ENCODE assay signal across 8 cellular contexts in the genomic region with DNA sequence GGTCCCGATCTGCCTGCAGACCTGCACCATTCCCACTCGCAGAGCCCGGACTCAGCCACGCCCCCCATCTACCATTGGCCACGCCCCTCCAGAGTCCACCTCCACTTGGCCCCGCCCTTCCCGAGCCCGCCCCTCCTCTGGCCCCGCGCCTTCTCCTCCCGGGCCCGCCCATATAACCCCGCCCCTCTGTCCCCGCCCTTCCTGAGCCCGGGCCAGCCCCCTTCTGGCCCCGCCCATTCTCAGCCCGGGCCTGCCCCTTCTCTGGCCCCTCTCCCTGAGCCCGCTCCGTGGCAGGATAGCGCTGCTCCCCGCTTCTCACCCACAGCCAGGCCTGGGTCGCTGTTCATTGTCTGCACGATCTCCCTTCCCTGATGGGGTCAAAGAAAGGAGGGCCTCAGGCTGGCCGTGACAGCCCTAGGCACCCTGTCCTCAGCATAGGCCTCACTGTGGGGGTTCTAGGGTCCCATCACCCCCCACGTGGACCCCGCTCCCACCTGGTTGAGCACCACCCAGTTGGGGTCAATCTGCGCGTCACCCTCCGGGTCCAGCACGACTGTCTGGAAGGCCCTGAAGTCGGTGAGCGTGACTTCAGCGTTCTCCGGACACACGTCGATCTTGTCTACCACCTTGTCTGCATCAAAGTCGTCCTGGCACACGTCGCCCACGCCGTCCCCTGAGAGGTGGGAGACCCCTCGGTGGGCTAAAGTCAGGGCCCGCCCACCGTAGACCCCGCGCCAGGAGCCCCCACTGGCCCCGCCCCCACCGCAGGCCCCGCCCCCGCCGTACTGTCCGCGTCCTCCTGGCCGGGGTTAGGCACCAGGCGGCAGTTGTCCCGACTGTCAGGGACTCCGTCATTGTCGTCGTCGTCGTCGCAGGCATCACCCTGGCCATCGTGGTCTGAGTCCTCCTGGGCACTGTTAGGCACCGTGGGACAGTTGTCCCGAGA. TPM values are rescaled to one million over a fixed set of nuclear protein-coding genes. Genes with fewer than 3 reads are reported as not detected.
A peak's percentile ranks its signal among the peaks of the same experiment; 100 is the strongest.
DNase-seq lines count a peak whose midpoint lies in the region; ATAC-seq, FAIRE-seq and TF ChIP-seq lines count a peak whose summit lies in the region.

No MANE protein-coding gene starts in this region.

- in situ Hi-C loops in Panc1 (cut with HindIII; ENCODE audit: low pct_unique_long_range_greater_than_20kb, low sequenced_read_pairs) = no loop called here

- intact Hi-C loops in Panc1 (cut with micrococcal nuclease; ENCODE audit: unreplicated experiment) = loop anchor here (10.0 kb wide), 1 partner anchor 59 kb away; no protein-coding TSS in a partner anchor
- intact Hi-C loops in sciatic nerve (cut with DNase I) = no loop called here
- intact Hi-C loops in esophagus squamous epithelium (cut with DNase I) = no loop called here

- H3K9me3 ChIP-seq in A549 = no peaks in the 10 kb centered on the region
- no peaks in the 10 kb centered on the region for H3K9me3 ChIP-seq in Panc1 (ENCODE audit: control insufficient read depth, insufficient read depth, low read depth, low read length)
- no peaks in the 10 kb centered on the region for H3K9me3 ChIP-seq in esophagus squamous epithelium

- TF ChIP-seq RAD21 in A549 (conservative IDR thresholded peaks at IDR 0.05 in 1 of 2, IDR thresholded peaks at IDR 0.05 in 1 of 2) = no peak

- WGBS in A549 (ENCODE audit: missing lambda C conversion rate) = 41% methylated on average over 12 of the region's 65 CpGs
- 12 to 41% methylated on average over 10 to 15 of the region's 65 CpGs for WGBS in esophagus squamous epithelium, 2 donors

- H3K27ac ChIP-seq in A549 (peak overlapping the region in 1 of 2 experiments; percentile 43; a peak in 1 of 6 replicates), Panc1 (ENCODE audit: low read length) (no peak overlapping the region), foreskin keratinocyte (no peak overlapping the region), esophagus squamous epithelium (peak overlapping the region in 1 of 4 donors; percentile 34)

- peak; percentile 37 to 73 for ATAC-seq in A549
- peak; percentile 71 for ATAC-seq in Panc1
- peak; percentile 50 for ATAC-seq in foreskin keratinocyte
- peak; percentile 80 for ATAC-seq in sciatic nerve
- no peak for ATAC-seq in GM18858 (IDR thresholded peaks at IDR 0.05; ENCODE audit: unreplicated experiment)

- H3K4me3 ChIP-seq in A549 = peak overlapping the region; percentile 29; the same call in 2 of the 3 replicates
- peak overlapping the region; percentile 16; the same call in 1 of the 2 replicates for H3K4me3 ChIP-seq in H7 (ENCODE audit: insufficient read depth, low read depth, low read length)
- H3K4me3 ChIP-seq in Panc1 (ENCODE audit: low read depth in 2 of 2, low read length in 2 of 2) = peak overlapping the region; percentile 30 to 59
- H3K4me3 ChIP-seq in esophagus squamous epithelium = peak overlapping the region in 1 of 4 donors; percentile 50

- no peak for FAIRE-seq in A549 (lab: Jason Lieb, UNC)

- TF ChIP-seq CTCF in A549 (IDR thresholded peaks at IDR 0.05) = no peak
- no peak for TF ChIP-seq CTCF in Panc1 (IDR thresholded peaks at IDR 0.05)
- no peak for TF ChIP-seq CTCF in foreskin keratinocyte (conservative IDR thresholded peaks at IDR 0.05)
- no peak for TF ChIP-seq CTCF in esophagus squamous epithelium (IDR thresholded peaks at IDR 0.05)

- no TSS peak for BruUV-seq in Panc1 (replicated peaks; lab: Mats Ljungman, UMichigan)

- DNase-seq in A549 (ENCODE audit: low read depth in 1 of 2, low spot score in 1 of 2) (peak; percentile 66 to 74), H7 (peak; percentile 100), Panc1 (ENCODE audit: low read depth, low spot score) (no peak), foreskin keratinocyte (peak in 1 of 2 donors; percentile 11), sciatic nerve (ENCODE audit: low spot score) (peak; percentile 89), esophagus squamous epithelium (lab: John Stamatoyannopoulos, UW) (no peak)
- DNase-seq in activated T-helper 1 cell treated with anti-CD3 and anti-CD28 coated beads, Interleukin-2, amount 50 U/mL, for 16 hours (ENCODE audit: low read depth in 1 of 2, low spot score in 1 of 2) = peak; percentile 20 to 30

- TF ChIP-seq POLR2A in A549 (IDR thresholded peaks at IDR 0.05; ENCODE audit: low read length) (no peak), esophagus squamous epithelium (IDR thresholded peaks at IDR 0.05) (no peak)

- POLR2A ChIA-PET in A549 (lab: Yijun Ruan, JAX) (no interaction called here), Panc1 (lab: Charles Lee) (no interaction called here)

- H3K27me3 ChIP-seq in H7 (ENCODE audit: control insufficient read depth, insufficient read depth, low read length) = peaks cover 76% of the 10 kb centered on the region
- H3K27me3 ChIP-seq in Panc1 (ENCODE audit: control insufficient read depth, insufficient read depth, low read length) = no peaks in the 10 kb centered on the region; the same call in 1 of the 2 replicates
- H3K27me3 ChIP-seq in foreskin keratinocyte = peaks cover 79% of the 10 kb centered on the region
- peaks cover 28 to 92% (median 37%) of the 10 kb centered on the region in 4 donors for H3K27me3 ChIP-seq in esophagus squamous epithelium

- no peak for TF ChIP-seq EP300 in A549 (IDR thresholded peaks at IDR 0.05)

- peaks cover 23% of the 10 kb centered on the region; the same call in 2 of the 3 replicates for H3K4me1 ChIP-seq in A549
- no peaks in the 10 kb centered on the region for H3K4me1 ChIP-seq in Panc1 (ENCODE audit: control insufficient read depth, insufficient read depth, low read length)
- H3K4me1 ChIP-seq in foreskin keratinocyte = no peaks in the 10 kb centered on the region
- peaks cover 24 to 52% (median 30%) of the 10 kb centered on the region in 3 donors for H3K4me1 ChIP-seq in esophagus squamous epithelium

- CTCF ChIA-PET in A549 (lab: Yijun Ruan, JAX) (no interaction called here), Panc1 (lab: Charles Lee) (interaction anchor here (0.6 kb wide), 1 partner anchor 20 kb away, joined by 6 read pairs; no protein-coding TSS in a partner anchor)

- H3K36me3 ChIP-seq in H7 (replicated peaks; ENCODE audit: control insufficient read depth, insufficient read depth, low read length) (no peaks in the 10 kb centered on the region), Panc1 (ENCODE audit: control insufficient read depth, insufficient read depth, low read length) (no peaks in the 10 kb centered on the region), esophagus squamous epithelium (no peaks in the 10 kb centered on the region)

- peak overlapping the region; percentile 83 for H3K4me2 ChIP-seq in A549

TF ChIP-seq in A549, 52 proteins besides CTCF, POLR2A, EP300 and RAD21 (continues in another document):
- TF ChIP-seq MYC (IDR thresholded peaks at IDR 0.05; ENCODE audit: borderline replicate concordance, low read length) (no peak), TP53 (CRISPR knock-in tag; IDR thresholded peaks at IDR 0.05) (no peak), POLR2AphosphoS2 (conservative IDR thresholded peaks at IDR 0.05; ENCODE audit: low read length) (no peak), FOSL2 (IDR thresholded peaks at IDR 0.05) (no peak), FOSL2 (CRISPR knock-in tag; IDR thresholded peaks at IDR 0.05) (no peak), MAX (IDR thresholded peaks at IDR 0.05) (no peak), SMC3 (IDR thresholded peaks at IDR 0.05) (no peak), SREBF2 (IDR thresholded peaks at IDR 0.05) (no peak), MAFK (IDR thresholded peaks at IDR 0.05; ENCODE audit: partially characterized antibody) (no peak), ELK1 (IDR thresholded peaks at IDR 0.05; ENCODE audit: low read depth, low read length) (no peak), CBX2 (IDR thresholded peaks at IDR 0.05; ENCODE audit: borderline replicate concordance, low read depth) (no peak), KDM1A (IDR thresholded peaks at IDR 0.05; ENCODE audit: low read depth) (no peak), RFX5 (IDR thresholded peaks at IDR 0.05) (no peak)

RNA-seq across cellular contexts. Expression of gene COMP, which starts 5.7 kb away (rescaled TPM):
- polyA plus RNA-seq in A549 (2011; rRNA removed) = not detected in 2 replicates
- polyA plus RNA-seq in A549 (2012; cell fraction: cytosol; rRNA removed) = 0.03 TPM in 1 of 2 replicates, not detected in the other
- polyA plus RNA-seq in A549 (2012; cell fraction: nucleus; rRNA removed) = 0.10 TPM in 1 of 2 replicates, not detected in the other
- polyA plus RNA-seq in A549 (2017; fragmentation: RNase III; extraction: RNeasy Plus Mini Kit Qiagen cat#74134 plus additional on column Dnase treatment) = not detected in 3 replicates
- polyA minus RNA-seq in A549 (2011; rRNA and poly(A)+ RNA removed) = not detected in 2 replicates
- not detected in 2 replicates for total RNA-seq in H7 (2014; rRNA removed; shearing (Covaris generic))
- total RNA-seq in Panc1 (2021; ENCODE audit: unreplicated experiment) = 0.69 TPM
- 0.80 TPM for polyA plus RNA-seq in Panc1 (2012; ENCODE audit: insufficient read length)
- total RNA-seq in foreskin keratinocyte = not detected in 2 replicates
- polyA plus RNA-seq in foreskin keratinocyte = not detected in 2 replicates
- 7.6 TPM for total RNA-seq in sciatic nerve
- 1 to 10 TPM in 3 of 4 donors, not detected in 1; 1.3 to 8.0 (median 5.3) TPM for total RNA-seq in esophagus squamous epithelium

RNA-seq across cellular contexts. Expression of gene UPF1, which starts 46.3 kb away (rescaled TPM):
- polyA plus RNA-seq in A549 (2011; rRNA removed) = 19.2 and 29.6 TPM in 2 replicates
- polyA plus RNA-seq in A549 (2012; cell fraction: cytosol; rRNA removed) = 20.0 and 24.8 TPM in 2 replicates
- 90.7 and 95.7 TPM in 2 replicates for polyA plus RNA-seq in A549 (2012; cell fraction: nucleus; rRNA removed)
- 27.9 to 28.6 TPM (median 28.2 TPM) in 3 replicates for polyA plus RNA-seq in A549 (2017; fragmentation: RNase III; extraction: RNeasy Plus Mini Kit Qiagen cat#74134 plus additional on column Dnase treatment)
- 45.6 and 52.9 TPM in 2 replicates for polyA minus RNA-seq in A549 (2011; rRNA and poly(A)+ RNA removed)
- 92.6 and 95.8 TPM in 2 replicates for total RNA-seq in H7 (2014; rRNA removed; shearing (Covaris generic))
- 62.2 TPM for total RNA-seq in Panc1 (2021; ENCODE audit: unreplicated experiment)
- 53.7 TPM for polyA plus RNA-seq in Panc1 (2012; ENCODE audit: insufficient read length)
- total RNA-seq in foreskin keratinocyte = 56.7 and 58.1 TPM in 2 replicates
- 43.2 and 44.0 TPM in 2 replicates for polyA plus RNA-seq in foreskin keratinocyte
- 57.8 TPM for total RNA-seq in sciatic nerve
- 10 to 100 TPM; 31.6 to 69.7 (median 55.6) TPM for total RNA-seq in esophagus squamous epithelium

Comparison
In these comparisons a context has a peak if more than half of its experiments do, and no peak if none do; other contexts are left out.
1. DNase-seq: peak in A549 (2 of 2), H7 (single experiment), activated T-helper 1 cell treated with anti-CD3 and anti-CD28 coated beads, Interleukin-2, amount 50 U/mL, for 16 hours (2 of 2) and sciatic nerve (single experiment); none in Panc1 (single experiment) and esophagus squamous epithelium (single experiment).